ENCODE assay signal across 8 cellular contexts in the genomic region with DNA sequence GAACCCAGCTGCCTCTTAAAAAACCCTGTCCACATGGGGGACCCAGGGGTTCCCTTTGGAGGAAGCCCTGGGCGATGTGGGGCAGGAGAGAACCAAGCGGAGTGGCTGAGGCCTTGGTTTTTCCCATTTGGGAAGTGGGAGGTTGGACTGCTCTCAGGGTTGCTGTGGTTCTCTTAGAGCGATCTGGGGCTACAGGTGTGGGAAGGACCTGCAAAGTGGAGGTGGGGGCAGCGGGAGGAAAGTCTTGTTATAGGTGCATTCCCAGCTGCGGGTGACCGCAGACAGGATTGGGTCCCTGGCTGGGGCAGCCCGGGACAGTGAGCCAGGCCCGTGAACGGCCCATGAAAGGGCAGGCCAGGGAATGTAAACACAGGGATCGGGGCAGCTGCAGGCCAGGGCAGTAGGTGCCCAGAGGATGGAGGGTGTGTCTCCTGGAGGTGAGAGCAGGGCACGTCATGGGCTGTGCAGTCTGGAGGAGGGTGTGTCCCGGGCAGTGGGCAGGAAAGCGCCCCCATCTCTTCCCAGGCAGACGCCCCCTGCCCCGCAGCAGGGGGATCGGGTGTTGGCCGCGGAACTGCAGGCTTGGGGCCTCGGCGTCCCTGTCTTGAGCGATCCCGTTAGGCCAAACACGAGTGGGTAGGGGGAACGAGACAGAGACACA. TPM values are rescaled to one million over a fixed set of nuclear protein-coding genes. Genes with fewer than 3 reads are reported as not detected.
A peak's percentile ranks its signal among the peaks of the same experiment; 100 is the strongest.
DNase-seq lines count a peak whose midpoint lies in the region; ATAC-seq and FAIRE-seq lines count a peak whose summit lies in the region.

No MANE protein-coding gene starts in this region.

- H3K27ac Mint-ChIP-seq in activated CD4-positive, alpha-beta memory T cell treated with anti-CD3 and anti-CD28 coated beads, Interleukin-2, amount 10 ng/mL, durations not matched to agents 7 days and 5 days = peak overlapping the region; percentile 71

- ATAC-seq in GM19035 (IDR thresholded peaks at IDR 0.05; ENCODE audit: unreplicated experiment) = no peak
- no peak for ATAC-seq in HG03439 (IDR thresholded peaks at IDR 0.05; ENCODE audit: unreplicated experiment)

- no CpG with 5 or more reads among the region's 24 CpGs for WGBS in iPS DF 6.9 (ENCODE audit: insufficient coverage, insufficient read length)
- 35 to 36% (median 35%) methylated on average over 18 to 24 of the region's 24 CpGs for WGBS in small intestine, 3 donors

- H3K36me3 Mint-ChIP-seq in activated CD4-positive, alpha-beta memory T cell treated with anti-CD3 and anti-CD28 coated beads, Interleukin-2, amount 10 ng/mL, durations not matched to agents 7 days and 5 days (ENCODE audit: low read depth) = peaks cover 33% of the 10 kb centered on the region

- no peak for FAIRE-seq in small intestine (lab: Jason Lieb, UNC)

- H3K27ac ChIP-seq in iPS DF 6.9 (ENCODE audit: low read length) = no peak overlapping the region
- peak overlapping the region in 1 of 2 donors; percentile 58 for H3K27ac ChIP-seq in small intestine (ENCODE audit: low read depth in 1 of 2, low read length in 1 of 2)

- CTCF ChIA-PET in activated CD4-positive, alpha-beta memory T cell treated with anti-CD3 and anti-CD28 coated beads, Interleukin-2, amount 10 ng/mL, durations not matched to agents 7 days and 5 days (lab: Charles Lee) = interaction anchor here (0.9 to 1.0 kb wide), 3 partner anchors 22 to 159 kb away, joined by 3 read pairs; a partner anchor contains a TSS

- in situ Hi-C loops in HAP-1 (cut with MboI; ENCODE audit: low sequenced_read_pairs) = no loop called here

- H3K4me3 ChIP-seq in HAP-1 (peak overlapping the region; percentile 61), iPS DF 6.9 (ENCODE audit: low read length) (peak overlapping the region; percentile 63), small intestine (ENCODE audit: low read depth in 1 of 2, low read length in 2 of 2) (peak overlapping the region; percentile 56 to 83)

- no peaks in the 10 kb centered on the region for H3K27me3 Mint-ChIP-seq in activated CD4-positive, alpha-beta memory T cell treated with anti-CD3 and anti-CD28 coated beads, Interleukin-2, amount 10 ng/mL, durations not matched to agents 7 days and 5 days

- H3K27me3 ChIP-seq in HAP-1 (ENCODE audit: low read depth) (no peaks in the 10 kb centered on the region), iPS DF 6.9 (ENCODE audit: control insufficient read depth, insufficient read depth, low read length) (no peaks in the 10 kb centered on the region), small intestine (ENCODE audit: control insufficient read depth in 2 of 2, insufficient read depth in 2 of 2, low read length in 2 of 2) (no peaks in the 10 kb centered on the region)

- H3K4me3 Mint-ChIP-seq in activated CD4-positive, alpha-beta memory T cell treated with anti-CD3 and anti-CD28 coated beads, Interleukin-2, amount 10 ng/mL, durations not matched to agents 7 days and 5 days = peak overlapping the region; percentile 88

- peak in 1 of 2 experiments; percentile 23 for DNase-seq in HAP-1 (ENCODE audit: low spot score in 2 of 2)
- DNase-seq in activated CD4-positive, alpha-beta memory T cell treated with anti-CD3 and anti-CD28 coated beads, Interleukin-2, amount 10 ng/mL, durations not matched to agents 7 days and 5 days = no peak
- no peak for DNase-seq in iPS DF 6.9 (ENCODE audit: low read depth, low spot score)
- peak; percentile 63 for DNase-seq in small intestine
- no peak for DNase-seq in middle frontal gyrus (ENCODE audit: extremely low spot score, low spot score)
- DNase-seq in 8988T = no peak

- H3K9me3 Mint-ChIP-seq in activated CD4-positive, alpha-beta memory T cell treated with anti-CD3 and anti-CD28 coated beads, Interleukin-2, amount 10 ng/mL, durations not matched to agents 7 days and 5 days = peaks cover 14% of the 10 kb centered on the region

- POLR2A ChIA-PET in activated CD4-positive, alpha-beta memory T cell treated with anti-CD3 and anti-CD28 coated beads, Interleukin-2, amount 10 ng/mL, durations not matched to agents 7 days and 5 days (lab: Charles Lee) = interaction anchor here (1.1 to 1.9 kb wide), 4 partner anchors 22 to 65 kb away, joined by 4 to 19 read pairs (median 4); a partner anchor contains a TSS

- peaks cover 2% of the 10 kb centered on the region; the same call in 1 of the 2 replicates for H3K4me1 ChIP-seq in HAP-1
- H3K4me1 ChIP-seq in iPS DF 6.9 (ENCODE audit: control insufficient read depth, insufficient read depth, low read length) = 0 out of 2 replicates have a peak, but pooled peaks cover 4% of the 10 kb centered on the region
- H3K4me1 ChIP-seq in small intestine (ENCODE audit: control insufficient read depth in 2 of 2, insufficient read depth in 1 of 2, low read depth in 1 of 2, low read length in 1 of 2) = no peaks in the 10 kb centered on the region

- H3K9me3 ChIP-seq in HAP-1 (0 out of 2 replicates have a peak, but pooled peaks cover 2% of the 10 kb centered on the region), iPS DF 6.9 (ENCODE audit: control insufficient read depth, insufficient read depth, low read length) (peaks cover 2% of the 10 kb centered on the region; the same call in 1 of the 2 replicates), small intestine (ENCODE audit: control insufficient read depth, low read depth) (peaks cover 1% of the 10 kb centered on the region)

- peaks cover 29% of the 10 kb centered on the region for H3K36me3 ChIP-seq in HAP-1 (replicated peaks)
- peaks cover 7% of the 10 kb centered on the region for H3K36me3 ChIP-seq in iPS DF 6.9 (ENCODE audit: control insufficient read depth, insufficient read depth, low read length)
- peaks cover 8 to 13% of the 10 kb centered on the region in 2 donors for H3K36me3 ChIP-seq in small intestine (ENCODE audit: control insufficient read depth in 2 of 2, insufficient read depth in 2 of 2, low read length in 2 of 2)

- peaks cover 19% of the 10 kb centered on the region for H3K4me1 Mint-ChIP-seq in activated CD4-positive, alpha-beta memory T cell treated with anti-CD3 and anti-CD28 coated beads, Interleukin-2, amount 10 ng/mL, durations not matched to agents 7 days and 5 days

RNA-seq across cellular contexts. Expression of a gene that starts 0.8 kb away (rescaled TPM):
- total RNA-seq in activated CD4-positive, alpha-beta memory T cell treated with anti-CD3 and anti-CD28 coated beads, Interleukin-2, amount 10 ng/mL, durations not matched to agents 7 days and 5 days = 10 to 100 TPM; 30.0 to 35.7 TPM
- polyA plus RNA-seq in small intestine = 10 to 100 TPM; 24.1 to 87.0 (median 72.1) TPM

RNA-seq across cellular contexts. Expression of a gene that starts 5.2 kb away (rescaled TPM):
- under 1 TPM; 0.63 to 0.93 TPM for total RNA-seq in activated CD4-positive, alpha-beta memory T cell treated with anti-CD3 and anti-CD28 coated beads, Interleukin-2, amount 10 ng/mL, durations not matched to agents 7 days and 5 days
- polyA plus RNA-seq in small intestine = 100 to 1,000 TPM in 2 of 3 donors, 10 to 100 TPM in 1; 75.7 to 120 (median 114) TPM

RNA-seq across cellular contexts. Expression of a gene that starts 22.8 kb away (rescaled TPM):
- 100 to 1,000 TPM in 1 of 2 experiments, 10 to 100 TPM in 1; 97.2 to 101 TPM for total RNA-seq in activated CD4-positive, alpha-beta memory T cell treated with anti-CD3 and anti-CD28 coated beads, Interleukin-2, amount 10 ng/mL, durations not matched to agents 7 days and 5 days
- polyA plus RNA-seq in small intestine = 10 to 100 TPM in 1 of 3 donors, 1 to 10 TPM in 2; 4.0 to 11.2 (median 8.1) TPM

RNA-seq across cellular contexts. Expression of a gene that starts 25.3 kb away (rescaled TPM):
- total RNA-seq in activated CD4-positive, alpha-beta memory T cell treated with anti-CD3 and anti-CD28 coated beads, Interleukin-2, amount 10 ng/mL, durations not matched to agents 7 days and 5 days = not detected
- polyA plus RNA-seq in small intestine = 1 to 10 TPM in 1 of 3 donors, under 1 TPM in 2; 0.34 to 2.7 (median 0.54) TPM

RNA-seq across cellular contexts. Expression of a gene that starts 34.2 kb away (rescaled TPM):
- 100 to 1,000 TPM; 246 to 250 TPM for total RNA-seq in activated CD4-positive, alpha-beta memory T cell treated with anti-CD3 and anti-CD28 coated beads, Interleukin-2, amount 10 ng/mL, durations not matched to agents 7 days and 5 days
- 100 to 1,000 TPM in 1 of 3 donors, 10 to 100 TPM in 2; 80.7 to 227 (median 88.1) TPM for polyA plus RNA-seq in small intestine
